1 cellular context compared by ENCODE assay signal in the genomic region with DNA sequence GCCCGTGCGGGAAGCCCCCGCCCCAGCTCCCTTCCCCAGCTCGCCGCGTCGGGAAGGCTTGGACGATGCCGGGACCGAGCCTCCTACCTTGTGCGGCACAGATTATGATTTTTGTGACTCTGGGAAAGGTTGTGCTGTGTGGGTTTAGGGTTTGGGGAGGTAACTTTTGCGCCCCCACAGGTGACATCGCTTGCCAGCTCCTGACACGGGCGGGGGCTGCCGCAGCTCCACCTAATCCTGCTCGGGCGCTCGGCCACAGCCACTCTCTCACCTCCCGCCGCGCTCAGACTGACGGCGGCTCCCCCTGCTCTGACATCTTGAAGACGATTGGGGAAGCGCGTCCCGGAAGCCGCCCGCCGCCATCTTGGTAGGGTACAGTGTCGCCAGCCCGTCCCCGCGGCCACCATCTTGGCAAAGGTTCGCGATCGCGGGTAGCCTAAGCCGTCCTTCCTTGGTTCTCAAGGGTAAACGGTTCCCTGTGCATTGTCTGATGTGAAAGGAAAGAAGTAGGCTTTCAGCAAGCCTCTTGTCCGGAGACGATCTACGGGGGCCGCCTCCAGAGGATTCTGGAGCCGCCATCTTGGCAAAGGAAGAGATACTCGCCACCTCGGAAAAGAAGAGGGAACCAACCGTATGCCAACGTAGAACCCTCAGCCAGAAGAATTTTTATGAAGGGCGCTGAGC.
A peak's percentile ranks its signal among the peaks of the same experiment; 100 is the strongest.
TF ChIP-seq lines count a peak whose summit lies in the region.

No MANE protein-coding gene starts in this region.

TF ChIP-seq in K562, 482 proteins besides CTCF, POLR2A, EP300 and RAD21 (continued from another document and continues in another):
- TF ChIP-seq ZNF609 (CRISPR knock-in tag; IDR thresholded peaks at IDR 0.05; ENCODE audit: borderline replicate concordance): no peak
- 0 out of 2 replicates have a peak, but pooled peaks have one; percentile 61 for TF ChIP-seq ATF6 (CRISPR knock-in tag; IDR thresholded peaks at IDR 0.05)
- no peak for TF ChIP-seq DEAF1 (CRISPR knock-in tag; IDR thresholded peaks at IDR 0.05)
- TF ChIP-seq CBFA2T2 (conservative IDR thresholded peaks at IDR 0.05): no peak
- no peak for TF ChIP-seq SAFB2 (IDR thresholded peaks at IDR 0.05; ENCODE audit: borderline replicate concordance, low read depth, low read length, severe bottlenecking)
- no peak for TF ChIP-seq ZNF133 (CRISPR knock-in tag; IDR thresholded peaks at IDR 0.05)
- no peak; the same call in 1 of the 2 replicates for TF ChIP-seq KLF6 (CRISPR knock-in tag; IDR thresholded peaks at IDR 0.05; ENCODE audit: borderline replicate concordance)
- TF ChIP-seq ZNF146 (CRISPR knock-in tag; IDR thresholded peaks at IDR 0.05; ENCODE audit: unreplicated experiment): no peak
- no peak for TF ChIP-seq LEF1 (IDR thresholded peaks at IDR 0.05)
- TF ChIP-seq RBFOX2 (IDR thresholded peaks at IDR 0.05; ENCODE audit: low read depth, low read length): peak; percentile 92
- TF ChIP-seq EP400 (IDR thresholded peaks at IDR 0.05): peak; percentile 78
- no peak for TF ChIP-seq MCM5 (IDR thresholded peaks at IDR 0.05; ENCODE audit: low read depth)
- TF ChIP-seq DMBX1 (CRISPR knock-in tag; IDR thresholded peaks at IDR 0.05; ENCODE audit: borderline replicate concordance): peak; percentile 84
- TF ChIP-seq, protein P1, sequence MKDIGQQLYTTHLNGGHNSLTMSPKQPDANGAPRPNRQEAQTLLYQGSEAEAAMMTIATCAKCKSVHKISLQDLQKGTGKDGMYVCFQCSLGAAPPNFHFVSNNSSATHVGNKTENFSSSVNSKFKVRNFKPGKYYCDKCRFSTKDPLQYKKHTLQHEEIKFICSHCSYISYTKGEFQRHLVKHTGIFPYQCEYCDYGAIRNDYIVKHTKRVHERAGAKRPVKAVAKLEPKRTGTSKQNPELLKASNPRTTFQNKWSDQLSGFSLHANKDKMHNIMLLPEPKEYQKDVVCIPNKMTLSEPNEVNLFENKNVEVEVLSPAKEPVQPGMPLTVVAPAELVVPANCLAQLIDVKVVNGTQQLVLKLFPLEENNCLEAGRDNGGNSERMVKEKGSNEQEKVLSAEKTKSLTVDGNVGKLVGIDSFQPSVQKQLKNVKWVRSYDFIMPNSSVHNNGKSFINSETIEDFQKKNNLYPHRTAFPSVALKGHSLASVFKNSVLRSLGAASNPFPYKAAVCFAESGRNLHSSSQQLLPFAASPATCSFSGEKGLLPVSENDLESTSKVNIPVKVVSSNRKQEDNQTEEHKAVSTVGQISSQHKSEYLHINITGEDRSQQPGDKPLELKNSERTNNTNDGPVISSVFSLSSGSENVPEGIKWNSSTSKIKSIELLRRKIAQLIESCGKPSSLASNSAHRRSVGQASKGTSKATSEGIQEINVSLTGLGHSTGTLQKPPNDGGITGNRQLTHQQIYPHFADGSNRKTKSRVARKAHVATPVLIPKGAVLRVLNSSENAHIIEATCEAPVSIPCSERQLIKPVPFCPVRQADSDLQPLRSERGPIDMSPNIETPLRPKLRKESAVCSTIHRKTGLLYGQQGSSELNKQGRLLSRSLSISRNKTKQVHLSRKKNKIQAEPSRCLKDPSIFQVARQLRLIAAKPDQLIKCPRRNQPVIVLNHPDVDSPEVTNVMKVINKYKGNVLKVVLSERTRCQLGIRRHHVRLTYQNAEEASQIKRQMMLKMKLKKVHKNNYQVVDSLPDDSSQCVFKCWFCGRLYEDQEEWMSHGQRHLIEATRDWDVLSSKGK (CRISPR knock-in tag; IDR thresholded peaks at IDR 0.05): no peak
- TF ChIP-seq, protein P2, sequence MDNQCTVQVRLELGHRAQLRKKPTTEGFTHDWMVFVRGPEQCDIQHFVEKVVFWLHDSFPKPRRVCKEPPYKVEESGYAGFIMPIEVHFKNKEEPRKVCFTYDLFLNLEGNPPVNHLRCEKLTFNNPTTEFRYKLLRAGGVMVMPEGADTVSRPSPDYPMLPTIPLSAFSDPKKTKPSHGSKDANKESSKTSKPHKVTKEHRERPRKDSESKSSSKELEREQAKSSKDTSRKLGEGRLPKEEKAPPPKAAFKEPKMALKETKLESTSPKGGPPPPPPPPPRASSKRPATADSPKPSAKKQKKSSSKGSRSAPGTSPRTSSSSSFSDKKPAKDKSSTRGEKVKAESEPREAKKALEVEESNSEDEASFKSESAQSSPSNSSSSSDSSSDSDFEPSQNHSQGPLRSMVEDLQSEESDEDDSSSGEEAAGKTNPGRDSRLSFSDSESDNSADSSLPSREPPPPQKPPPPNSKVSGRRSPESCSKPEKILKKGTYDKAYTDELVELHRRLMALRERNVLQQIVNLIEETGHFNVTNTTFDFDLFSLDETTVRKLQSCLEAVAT (IDR thresholded peaks at IDR 0.05): 0 out of 4 replicates have a peak, but pooled peaks of 1 of the 2 experiments have one; percentile 35
- TF ChIP-seq, protein P3, sequence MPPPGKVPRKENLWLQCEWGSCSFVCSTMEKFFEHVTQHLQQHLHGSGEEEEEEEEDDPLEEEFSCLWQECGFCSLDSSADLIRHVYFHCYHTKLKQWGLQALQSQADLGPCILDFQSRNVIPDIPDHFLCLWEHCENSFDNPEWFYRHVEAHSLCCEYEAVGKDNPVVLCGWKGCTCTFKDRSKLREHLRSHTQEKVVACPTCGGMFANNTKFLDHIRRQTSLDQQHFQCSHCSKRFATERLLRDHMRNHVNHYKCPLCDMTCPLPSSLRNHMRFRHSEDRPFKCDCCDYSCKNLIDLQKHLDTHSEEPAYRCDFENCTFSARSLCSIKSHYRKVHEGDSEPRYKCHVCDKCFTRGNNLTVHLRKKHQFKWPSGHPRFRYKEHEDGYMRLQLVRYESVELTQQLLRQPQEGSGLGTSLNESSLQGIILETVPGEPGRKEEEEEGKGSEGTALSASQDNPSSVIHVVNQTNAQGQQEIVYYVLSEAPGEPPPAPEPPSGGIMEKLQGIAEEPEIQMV (tag; conservative IDR thresholded peaks at IDR 0.05; ENCODE audit: low read depth): peak; percentile 56; the same call in 1 of the 2 replicates
- peak; percentile 63 to 65 for TF ChIP-seq SIX5 (IDR thresholded peaks at IDR 0.05; ENCODE audit: borderline replicate concordance in 1 of 2, insufficient read depth in 1 of 2, low read depth in 1 of 2, low read length in 2 of 2)
- TF ChIP-seq, protein P4, sequence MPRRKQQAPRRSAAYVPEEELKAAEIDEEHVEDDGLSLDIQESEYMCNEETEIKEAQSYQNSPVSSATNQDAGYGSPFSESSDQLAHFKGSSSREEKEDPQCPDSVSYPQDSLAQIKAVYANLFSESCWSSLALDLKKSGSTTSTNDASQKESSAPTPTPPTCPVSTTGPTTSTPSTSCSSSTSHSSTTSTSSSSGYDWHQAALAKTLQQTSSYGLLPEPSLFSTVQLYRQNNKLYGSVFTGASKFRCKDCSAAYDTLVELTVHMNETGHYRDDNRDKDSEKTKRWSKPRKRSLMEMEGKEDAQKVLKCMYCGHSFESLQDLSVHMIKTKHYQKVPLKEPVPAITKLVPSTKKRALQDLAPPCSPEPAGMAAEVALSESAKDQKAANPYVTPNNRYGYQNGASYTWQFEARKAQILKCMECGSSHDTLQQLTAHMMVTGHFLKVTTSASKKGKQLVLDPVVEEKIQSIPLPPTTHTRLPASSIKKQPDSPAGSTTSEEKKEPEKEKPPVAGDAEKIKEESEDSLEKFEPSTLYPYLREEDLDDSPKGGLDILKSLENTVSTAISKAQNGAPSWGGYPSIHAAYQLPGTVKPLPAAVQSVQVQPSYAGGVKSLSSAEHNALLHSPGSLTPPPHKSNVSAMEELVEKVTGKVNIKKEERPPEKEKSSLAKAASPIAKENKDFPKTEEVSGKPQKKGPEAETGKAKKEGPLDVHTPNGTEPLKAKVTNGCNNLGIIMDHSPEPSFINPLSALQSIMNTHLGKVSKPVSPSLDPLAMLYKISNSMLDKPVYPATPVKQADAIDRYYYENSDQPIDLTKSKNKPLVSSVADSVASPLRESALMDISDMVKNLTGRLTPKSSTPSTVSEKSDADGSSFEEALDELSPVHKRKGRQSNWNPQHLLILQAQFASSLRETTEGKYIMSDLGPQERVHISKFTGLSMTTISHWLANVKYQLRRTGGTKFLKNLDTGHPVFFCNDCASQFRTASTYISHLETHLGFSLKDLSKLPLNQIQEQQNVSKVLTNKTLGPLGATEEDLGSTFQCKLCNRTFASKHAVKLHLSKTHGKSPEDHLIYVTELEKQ (CRISPR knock-in tag; IDR thresholded peaks at IDR 0.05): no peak
- TF ChIP-seq RBM17 (IDR thresholded peaks at IDR 0.05; ENCODE audit: borderline replicate concordance, low read depth, low read length): no peak
- TF ChIP-seq ATF7 (IDR thresholded peaks at IDR 0.05): peak; percentile 52; the same call in 1 of the 2 replicates
- peak; percentile 79; the same call in 1 of the 2 replicates for TF ChIP-seq ZC3H4 (CRISPR knock-in tag; IDR thresholded peaks at IDR 0.05; ENCODE audit: borderline replicate concordance)
- TF ChIP-seq, protein P5, sequence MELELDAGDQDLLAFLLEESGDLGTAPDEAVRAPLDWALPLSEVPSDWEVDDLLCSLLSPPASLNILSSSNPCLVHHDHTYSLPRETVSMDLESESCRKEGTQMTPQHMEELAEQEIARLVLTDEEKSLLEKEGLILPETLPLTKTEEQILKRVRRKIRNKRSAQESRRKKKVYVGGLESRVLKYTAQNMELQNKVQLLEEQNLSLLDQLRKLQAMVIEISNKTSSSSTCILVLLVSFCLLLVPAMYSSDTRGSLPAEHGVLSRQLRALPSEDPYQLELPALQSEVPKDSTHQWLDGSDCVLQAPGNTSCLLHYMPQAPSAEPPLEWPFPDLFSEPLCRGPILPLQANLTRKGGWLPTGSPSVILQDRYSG (tag; conservative IDR thresholded peaks at IDR 0.05; ENCODE audit: low read depth): peak; percentile 95
- no peak for TF ChIP-seq TFAM (CRISPR knock-in tag; conservative IDR thresholded peaks at IDR 0.05)
- peak; percentile 22 for TF ChIP-seq ASH1L (IDR thresholded peaks at IDR 0.05; ENCODE audit: borderline replicate concordance, low read depth, partially characterized antibody)
- TF ChIP-seq MYC (IDR thresholded peaks at IDR 0.05; ENCODE audit: low read depth, low read length): peak; percentile 72
- TF ChIP-seq MYC (CRISPR knock-in tag; IDR thresholded peaks at IDR 0.05; ENCODE audit: borderline replicate concordance, low read depth): no peak
- TF ChIP-seq ZNF124 (CRISPR knock-in tag; IDR thresholded peaks at IDR 0.05): no peak
- TF ChIP-seq HMG20A (CRISPR knock-in tag; conservative IDR thresholded peaks at IDR 0.05): no peak
- peak; percentile 85; the same call in 1 of the 2 replicates for TF ChIP-seq HDAC8 (tag; IDR thresholded peaks at IDR 0.05)
- 0 out of 2 replicates have a peak, but pooled peaks have one; percentile 41 for TF ChIP-seq FOXJ2 (tag; IDR thresholded peaks at IDR 0.05)
